ENCODE assay signal across 27 cellular contexts in genomic region chr1:33946836-33947235, GRCh38.
"Had no signal": no experiment of that assay in that cellular context is flagged by ENCODE, and none has a peak within 500 bp of the region (broad histone marks: within the 10 kb centered on the region; RNA-seq: fewer than 3 reads in every experiment).

No MANE protein-coding gene starts in this region.

- H3K36me3 ChIP-seq: stomach, suprapubic skin, thoracic aorta, thyroid gland, tibial nerve, transverse colon, upper lobe of left lung, upper lobe of right lung, uterus, vagina had no signal

- H3K36me3 Mint-ChIP-seq: stimulated activated effector memory CD8-positive, alpha-beta T cell treated with anti-CD3 and anti-CD28 coated beads, Interleukin-12 subunit alpha, Interleukin-12 subunit beta, amount 100 ng/mL, for 72 hours; stimulated activated memory B cell treated with anti-CD40 and anti-IgM and Interleukin-4, amounts not matched to agents 10 μg/mL and 1 μg/mL and 100 μg/mL, for 72 hours; stimulated activated naive B cell treated with anti-CD40 and anti-IgM and Interleukin-4, amounts not matched to agents 10 μg/mL and 1 μg/mL and 100 μg/mL, for 72 hours; type B pancreatic cell had no signal

- H3K27me3 Mint-ChIP-seq: stimulated activated memory B cell treated with anti-CD40 and anti-IgM and Interleukin-4, amounts not matched to agents 10 μg/mL and 1 μg/mL and 100 μg/mL, for 72 hours; stimulated activated naive B cell treated with anti-CD40 and anti-IgM and Interleukin-4, amounts not matched to agents 10 μg/mL and 1 μg/mL and 100 μg/mL, for 72 hours; stimulated activated naive CD8-positive, alpha-beta T cell treated with anti-CD3 and anti-CD28 coated beads, Interleukin-15, amount 100 ng/mL, for 72 hours; stimulated activated naive CD8-positive, alpha-beta T cell treated with anti-CD3 and anti-CD28 coated beads, Interleukin-15, Interleukin-2, amounts not matched to agents 100 ng/mL and 50 ng/mL, for 24 hours; type B pancreatic cell had no signal

- H3K4me3 Mint-ChIP-seq: stimulated activated effector memory CD8-positive, alpha-beta T cell treated with anti-CD3 and anti-CD28 coated beads, Interleukin-12 subunit alpha, Interleukin-12 subunit beta, amount 100 ng/mL, for 72 hours; stimulated activated memory B cell treated with anti-CD40 and anti-IgM and Interleukin-4, amounts not matched to agents 10 μg/mL and 1 μg/mL and 100 μg/mL, for 72 hours; stimulated activated naive B cell treated with anti-CD40 and anti-IgM and Interleukin-4, amounts not matched to agents 10 μg/mL and 1 μg/mL and 100 μg/mL, for 72 hours; stimulated activated naive CD8-positive, alpha-beta T cell treated with anti-CD3 and anti-CD28 coated beads, Interleukin-15, amount 100 ng/mL, for 72 hours; stimulated activated naive CD8-positive, alpha-beta T cell treated with anti-CD3 and anti-CD28 coated beads, Interleukin-15, Interleukin-2, amounts not matched to agents 100 ng/mL and 50 ng/mL, for 24 hours; type B pancreatic cell had no signal

- ATAC-seq: stimulated activated effector memory CD8-positive, alpha-beta T cell treated with anti-CD3 and anti-CD28 coated beads, Interleukin-12 subunit alpha, Interleukin-12 subunit beta, amount 100 ng/mL, for 72 hours; stimulated activated memory B cell treated with anti-CD40 and anti-IgM and Interleukin-4, amounts not matched to agents 10 μg/mL and 1 μg/mL and 100 μg/mL, for 72 hours; stimulated activated naive B cell treated with anti-CD40 and anti-IgM and Interleukin-4, amounts not matched to agents 10 μg/mL and 1 μg/mL and 100 μg/mL, for 72 hours; stimulated activated naive CD8-positive, alpha-beta T cell treated with anti-CD3 and anti-CD28 coated beads, Interleukin-15, amount 100 ng/mL, for 72 hours; stimulated activated naive CD8-positive, alpha-beta T cell treated with anti-CD3 and anti-CD28 coated beads, Interleukin-15, Interleukin-2, amounts not matched to agents 100 U/mL and 50 U/mL, for 24 hours; upper lobe of right lung had no signal

- H3K4me1 ChIP-seq: suprapubic skin, testis, thyroid gland, tibial nerve, transverse colon, upper lobe of left lung, upper lobe of right lung, uterus, vagina had no signal

- H3K4me1 Mint-ChIP-seq: stimulated activated effector memory CD8-positive, alpha-beta T cell treated with anti-CD3 and anti-CD28 coated beads, Interleukin-12 subunit alpha, Interleukin-12 subunit beta, amount 100 ng/mL, for 72 hours; stimulated activated memory B cell treated with anti-CD40 and anti-IgM and Interleukin-4, amounts not matched to agents 10 μg/mL and 1 μg/mL and 100 μg/mL, for 72 hours; stimulated activated naive B cell treated with anti-CD40 and anti-IgM and Interleukin-4, amounts not matched to agents 10 μg/mL and 1 μg/mL and 100 μg/mL, for 72 hours; stimulated activated naive CD8-positive, alpha-beta T cell treated with anti-CD3 and anti-CD28 coated beads, Interleukin-15, amount 100 ng/mL, for 72 hours had no signal

- H3K9me3 Mint-ChIP-seq: stimulated activated effector memory CD8-positive, alpha-beta T cell treated with anti-CD3 and anti-CD28 coated beads, Interleukin-12 subunit alpha, Interleukin-12 subunit beta, amount 100 ng/mL, for 72 hours; stimulated activated memory B cell treated with anti-CD40 and anti-IgM and Interleukin-4, amounts not matched to agents 10 μg/mL and 1 μg/mL and 100 μg/mL, for 72 hours; stimulated activated naive B cell treated with anti-CD40 and anti-IgM and Interleukin-4, amounts not matched to agents 10 μg/mL and 1 μg/mL and 100 μg/mL, for 72 hours; stimulated activated naive CD8-positive, alpha-beta T cell treated with anti-CD3 and anti-CD28 coated beads, Interleukin-15, amount 100 ng/mL, for 72 hours; stimulated activated naive CD8-positive, alpha-beta T cell treated with anti-CD3 and anti-CD28 coated beads, Interleukin-15, Interleukin-2, amounts not matched to agents 100 ng/mL and 50 ng/mL, for 24 hours; type B pancreatic cell had no signal

- H3K27ac ChIP-seq: stomach, suprapubic skin, testis, thoracic aorta, thyroid gland, tibial nerve, transverse colon, upper lobe of left lung, upper lobe of right lung, uterus, vagina had no signal

- H3K27ac Mint-ChIP-seq: stimulated activated effector memory CD8-positive, alpha-beta T cell treated with anti-CD3 and anti-CD28 coated beads, Interleukin-12 subunit alpha, Interleukin-12 subunit beta, amount 100 ng/mL, for 72 hours; stimulated activated memory B cell treated with anti-CD40 and anti-IgM and Interleukin-4, amounts not matched to agents 10 μg/mL and 1 μg/mL and 100 μg/mL, for 72 hours; stimulated activated naive B cell treated with anti-CD40 and anti-IgM and Interleukin-4, amounts not matched to agents 10 μg/mL and 1 μg/mL and 100 μg/mL, for 72 hours; stimulated activated naive CD8-positive, alpha-beta T cell treated with anti-CD3 and anti-CD28 coated beads, Interleukin-15, amount 100 ng/mL, for 72 hours; stimulated activated naive CD8-positive, alpha-beta T cell treated with anti-CD3 and anti-CD28 coated beads, Interleukin-15, Interleukin-2, amounts not matched to agents 100 ng/mL and 50 ng/mL, for 24 hours; type B pancreatic cell had no signal

- H3K9me3 ChIP-seq: stomach, suprapubic skin, testis, thoracic aorta, thyroid gland, tibial nerve, transverse colon, upper lobe of left lung, upper lobe of right lung, uterus, vagina had no signal

- H3K4me3 ChIP-seq: stomach, suprapubic skin, testis, thoracic aorta, thyroid gland, tibial nerve, transverse colon, upper lobe of left lung, upper lobe of right lung, uterus, vagina had no signal

- H3K27me3 ChIP-seq: stomach, testis, thyroid gland, tibial nerve, transverse colon, upper lobe of left lung, upper lobe of right lung, uterus, vagina had no signal

- DNase-seq: stimulated activated CD4-positive, alpha-beta T cell treated with anti-CD3 and anti-CD28 coated beads, Interleukin-2, amount 100 ng/mL, for 48 hours; stimulated activated CD4-positive, alpha-beta T cell treated with anti-CD3 and anti-CD28 coated beads, Interleukin-4, amount 100 ng/mL, for 1 hour; stimulated activated CD4-positive, alpha-beta T cell treated with anti-CD3 and anti-CD28 coated beads, Interleukin-4, amount 100 ng/mL, for 24 hours; stimulated activated CD4-positive, alpha-beta T cell treated with anti-CD3 and anti-CD28 coated beads, Interleukin-4, amount 100 ng/mL, for 4 hours; stimulated activated CD8-positive, alpha-beta memory T cell treated with anti-CD3 and anti-CD28 coated beads, Interleukin-4, amount 100 ng/mL, for 48 hours; stimulated activated naive B cell treated with anti-CD40 and anti-IgM and Interleukin-4, amounts not matched to agents 10 μg/mL and 1 μg/mL and 100 μg/mL, for 72 hours; stimulated activated naive CD4-positive, alpha-beta T cell; stimulated activated naive CD4-positive, alpha-beta T cell treated with Interleukin-2 at 50 U/mL for 16 hours; stimulated activated naive CD8-positive, alpha-beta T cell treated with anti-CD3 and anti-CD28 coated beads, Interleukin-15, amount 100 ng/mL, for 72 hours; stimulated activated naive CD8-positive, alpha-beta T cell treated with anti-CD3 and anti-CD28 coated beads, Interleukin-15, Interleukin-2, amounts not matched to agents 100 U/mL and 50 U/mL, for 24 hours; stomach; substantia nigra; testis; thyroid gland; transverse colon; trophoblast cell; upper lobe of left lung; upper lobe of right lung; uterus had no signal
